Comparison of ENCODE assay signal across 8 cellular contexts in genomic region chr5:172834570-172835245, GRCh38. TPM values are rescaled to one million over a fixed set of nuclear protein-coding genes. Genes with fewer than 3 reads are reported as not detected.
A peak's percentile ranks its signal among the peaks of the same experiment; 100 is the strongest.
DNase-seq lines count a peak whose midpoint lies in the region; ATAC-seq and TF ChIP-seq lines count a peak whose summit lies in the region.

No MANE protein-coding gene starts in this region.

- H3K4me3 ChIP-seq in cardiac muscle cell (peak overlapping the region; percentile 88), prostate gland (peak overlapping the region; percentile 89 to 98)

- H3K36me3 Mint-ChIP-seq in HFFc6 (ENCODE audit: low read depth) = peaks cover 5% of the 10 kb centered on the region; the same call in 1 of the 2 replicates
- no peaks in the 10 kb centered on the region for H3K36me3 Mint-ChIP-seq in activated T-helper 17 cell treated with anti-CD3 and anti-CD28 coated beads, Interleukin-2, amount 50 U/mL, for 72 hours (ENCODE audit: low read depth)

- peaks cover 58% of the 10 kb centered on the region for H3K4me1 Mint-ChIP-seq in HFFc6 (ENCODE audit: low read depth)
- H3K4me1 Mint-ChIP-seq in activated T-helper 17 cell treated with anti-CD3 and anti-CD28 coated beads, Interleukin-2, amount 50 U/mL, for 72 hours = peaks cover 14% of the 10 kb centered on the region

- H3K4me3 Mint-ChIP-seq in HFFc6 = peak overlapping the region; percentile 89
- peak overlapping the region; percentile 82 for H3K4me3 Mint-ChIP-seq in activated T-helper 17 cell treated with anti-CD3 and anti-CD28 coated beads, Interleukin-2, amount 50 U/mL, for 72 hours

- H3K36me3 ChIP-seq in cardiac muscle cell = no peaks in the 10 kb centered on the region
- no peaks in the 10 kb centered on the region for H3K36me3 ChIP-seq in prostate gland

- no peaks in the 10 kb centered on the region for H3K9me3 Mint-ChIP-seq in HFFc6
- no peaks in the 10 kb centered on the region for H3K9me3 Mint-ChIP-seq in activated T-helper 17 cell treated with anti-CD3 and anti-CD28 coated beads, Interleukin-2, amount 50 U/mL, for 72 hours

- 1% methylated on average over 15 of the region's 19 CpGs for WGBS in prostate gland

- peak overlapping the region; percentile 73 for H3K27ac Mint-ChIP-seq in HFFc6
- peak overlapping the region; percentile 30 for H3K27ac Mint-ChIP-seq in activated T-helper 17 cell treated with anti-CD3 and anti-CD28 coated beads, Interleukin-2, amount 50 U/mL, for 72 hours

- peak; percentile 22 for DNase-seq in HFFc6
- DNase-seq in cardiac muscle cell (ENCODE audit: low read depth in 1 of 2, low spot score in 1 of 2) = peak; percentile 34 to 43
- DNase-seq in prostate gland (ENCODE audit: low spot score) = no peak
- no peak for DNase-seq in middle frontal gyrus (ENCODE audit: extremely low spot score, low spot score)
- DNase-seq in activated gamma-delta T cell (lab: John Stamatoyannopoulos, UW) = no peak

- TF ChIP-seq POLR2A in prostate gland (IDR thresholded peaks at IDR 0.05) = no peak

- TF ChIP-seq CTCF in C4-2B (conservative IDR thresholded peaks at IDR 0.05) (no peak), HFFc6 (IDR thresholded peaks at IDR 0.05) (no peak), cardiac muscle cell (IDR thresholded peaks at IDR 0.05; ENCODE audit: low read depth, low read length) (peak; percentile 4), prostate gland (IDR thresholded peaks at IDR 0.05) (no peak)

- H3K9me3 ChIP-seq in cardiac muscle cell (ENCODE audit: low read depth) = no peaks in the 10 kb centered on the region
- no peaks in the 10 kb centered on the region for H3K9me3 ChIP-seq in prostate gland

- no peaks in the 10 kb centered on the region for H3K4me1 ChIP-seq in cardiac muscle cell (ENCODE audit: low read depth)
- H3K4me1 ChIP-seq in prostate gland (replicated peaks) = peaks cover 24% of the 10 kb centered on the region

- H3K27me3 Mint-ChIP-seq in HFFc6 (ENCODE audit: insufficient read depth) = no peaks in the 10 kb centered on the region; the same call in 1 of the 2 replicates
- H3K27me3 Mint-ChIP-seq in activated T-helper 17 cell treated with anti-CD3 and anti-CD28 coated beads, Interleukin-2, amount 50 U/mL, for 72 hours = no peaks in the 10 kb centered on the region

- no peak for ATAC-seq in activated T-helper 17 cell treated with anti-CD3 and anti-CD28 coated beads, Interleukin-2, amount 50 U/mL, for 72 hours (replicated peaks)
- ATAC-seq in GM18858 (IDR thresholded peaks at IDR 0.05; ENCODE audit: unreplicated experiment) = no peak

- H3K27ac ChIP-seq in C4-2B (peak overlapping the region; percentile 95), cardiac muscle cell (no peak overlapping the region), prostate gland (peak overlapping the region; percentile 91 to 96)

- intact Hi-C loops in prostate gland (cut with DNase I) = loop anchor here (5.0 kb wide), 1 partner anchor 57 kb away; no protein-coding TSS in a partner anchor

- H3K27me3 ChIP-seq in cardiac muscle cell = no peaks in the 10 kb centered on the region
- H3K27me3 ChIP-seq in prostate gland (replicated peaks; ENCODE audit: insufficient read depth) = no peaks in the 10 kb centered on the region

RNA-seq across cellular contexts. Expression of gene ERGIC1, which starts 0.7 kb away (rescaled TPM):
- 100 to 1,000 TPM; 240 to 276 (median 258) TPM for total RNA-seq in HFFc6 (2021; fragmentation: NEBNext Ultra II Directional; extraction: Animal tissue kit (Norgen Biotek cat#: 25700))
- total RNA-seq in activated T-helper 17 cell treated with anti-CD3 and anti-CD28 coated beads, Interleukin-2, amount 50 U/mL, for 72 hours = 10 to 100 TPM; 34.0 to 35.7 TPM
- total RNA-seq in cardiac muscle cell (77.3 and 85.1 TPM in 2 replicates), prostate gland (100 to 1,000 TPM; 228 to 380 TPM)
- 15.4 and 22.2 TPM in 2 replicates for polyA plus RNA-seq in cardiac muscle cell

Comparison
In these comparisons a context has a peak if more than half of its experiments do, and no peak if none do; other contexts are left out.
1. DNase-seq: peak in HFFc6 (single experiment) and cardiac muscle cell (2 of 2); none in prostate gland (single experiment), middle frontal gyrus (single experiment) and activated gamma-delta T cell (single experiment).